Comparison of ENCODE assay signal across 8 cellular contexts in the genomic region with DNA sequence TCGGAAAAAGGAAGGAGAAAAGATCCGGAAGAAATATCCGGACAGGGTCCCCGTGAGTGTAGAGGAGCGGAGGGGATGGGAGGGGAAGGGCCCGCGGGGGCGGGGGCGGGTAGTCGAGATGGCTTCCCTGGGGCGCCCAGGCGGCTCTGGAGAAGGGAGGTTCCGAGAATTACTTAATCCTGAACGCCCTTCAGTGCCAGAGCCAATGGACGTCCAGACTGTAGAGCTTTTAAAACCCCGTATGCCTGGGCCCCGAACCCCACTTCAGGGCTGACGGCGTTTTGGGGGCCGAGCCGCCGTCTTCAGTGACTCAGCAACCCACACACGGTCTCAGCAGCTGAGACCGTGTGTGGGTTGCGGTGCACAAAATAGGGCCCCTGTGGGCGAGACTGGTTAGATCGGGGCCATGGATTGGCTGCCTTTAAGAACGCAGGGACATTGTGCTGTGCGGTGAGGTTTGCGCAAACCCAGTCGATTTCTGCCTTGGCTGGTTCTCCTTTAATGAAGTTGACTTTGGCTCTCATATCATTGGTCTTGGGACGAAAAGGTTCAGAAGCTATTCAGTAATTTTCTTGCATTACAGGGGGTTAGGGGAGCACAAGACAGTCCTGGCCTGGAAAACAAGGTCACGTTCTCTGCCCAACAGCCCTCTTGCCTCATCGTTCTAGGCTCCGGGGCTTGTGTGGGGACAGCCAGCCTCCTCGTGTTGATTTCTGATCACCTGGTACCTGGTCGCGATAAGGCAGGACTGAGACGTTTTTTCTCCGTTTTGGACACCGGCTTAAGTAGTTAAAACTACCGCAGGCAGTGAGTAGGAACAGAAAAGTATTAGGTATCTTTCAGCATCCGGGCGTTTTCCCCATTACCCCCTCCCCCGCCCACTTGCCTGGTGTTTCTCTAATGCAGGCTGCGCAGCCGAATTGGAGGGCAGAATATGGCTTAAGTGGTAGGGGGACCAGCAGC. TPM values are rescaled to one million over a fixed set of nuclear protein-coding genes. Genes with fewer than 3 reads are reported as not detected.
DNase-seq lines count a peak whose midpoint lies in the region; ATAC-seq and TF ChIP-seq lines count a peak whose summit lies in the region.

No MANE protein-coding gene starts in this region.

- H3K79me2 ChIP-seq in SU-DHL-6 (ENCODE audit: insufficient read depth, low read length), result no peaks in the 10 kb centered on the region

- peak; percentile 29 for DNase-seq in BE2C
- peak in 40 of 76 experiments; percentile 1 to 59 (median 22) for DNase-seq in HUDEP-2 (lab: John Stamatoyannopoulos, UW; ENCODE audit: unreplicated experiment in 76 of 76)
- DNase-seq in activated naive CD8-positive, alpha-beta T cell treated with anti-CD3 and anti-CD28 coated beads for 36 hours, result peak; percentile 81
- peak; percentile 52 to 94 for DNase-seq in cardiac muscle cell (ENCODE audit: low read depth in 1 of 2, low spot score in 1 of 2)
- peak; percentile 71 to 81 (median 79) for DNase-seq in ovary
- DNase-seq in thoracic aorta (ENCODE audit: low spot score), result peak; percentile 49

- ATAC-seq in GM19351 (IDR thresholded peaks at IDR 0.05; ENCODE audit: unreplicated experiment) (peak; percentile 52), thoracic aorta (ENCODE audit: insufficient number of reproducible peaks, low FRiP score, low read depth) (peak; percentile 30)

- H3K9me3 Mint-ChIP-seq in activated naive CD8-positive, alpha-beta T cell treated with anti-CD3 and anti-CD28 coated beads for 36 hours, result no peaks in the 10 kb centered on the region

- no peaks in the 10 kb centered on the region for H3K36me3 Mint-ChIP-seq in activated naive CD8-positive, alpha-beta T cell treated with anti-CD3 and anti-CD28 coated beads for 36 hours

- H3K4me1 Mint-ChIP-seq in activated naive CD8-positive, alpha-beta T cell treated with anti-CD3 and anti-CD28 coated beads for 36 hours, result peaks cover 25% of the 10 kb centered on the region

- H3K9ac ChIP-seq in SU-DHL-6 (ENCODE audit: low read length), result peak overlapping the region; percentile 44

- H3F3A ChIP-seq in SU-DHL-6 (ENCODE audit: insufficient read depth), result no peaks in the 10 kb centered on the region

- H3K27me3 ChIP-seq in BE2C, result peaks cover 5% of the 10 kb centered on the region
- no peaks in the 10 kb centered on the region for H3K27me3 ChIP-seq in SU-DHL-6 (ENCODE audit: low read length)
- no peaks in the 10 kb centered on the region for H3K27me3 ChIP-seq in cardiac muscle cell
- H3K27me3 ChIP-seq in ovary, result no peaks in the 10 kb centered on the region
- no peaks in the 10 kb centered on the region for H3K27me3 ChIP-seq in thoracic aorta (replicated peaks; ENCODE audit: insufficient read depth)

- no peaks in the 10 kb centered on the region for H3K9me3 ChIP-seq in BE2C
- no peaks in the 10 kb centered on the region for H3K9me3 ChIP-seq in SU-DHL-6 (ENCODE audit: insufficient read depth, low read length)
- no peaks in the 10 kb centered on the region for H3K9me3 ChIP-seq in cardiac muscle cell (ENCODE audit: low read depth)
- H3K9me3 ChIP-seq in ovary, result no peaks in the 10 kb centered on the region
- H3K9me3 ChIP-seq in thoracic aorta, result no peaks in the 10 kb centered on the region

- peak overlapping the region; percentile 94 for H3K4me3 Mint-ChIP-seq in activated naive CD8-positive, alpha-beta T cell treated with anti-CD3 and anti-CD28 coated beads for 36 hours

- H2AFZ ChIP-seq in SU-DHL-6 (ENCODE audit: low read depth, low read length, severe bottlenecking), result peak overlapping the region; percentile 89

- peak overlapping the region; percentile 84 for H3K4me2 ChIP-seq in SU-DHL-6 (ENCODE audit: low read depth, low read length, poor library complexity, severe bottlenecking)

- H3K27ac ChIP-seq in SU-DHL-6 (ENCODE audit: low read depth, low read length), result no peak overlapping the region
- H3K27ac ChIP-seq in cardiac muscle cell, result peak overlapping the region; percentile 94
- H3K27ac ChIP-seq in ovary, result peak overlapping the region; percentile 97 to 100
- peak overlapping the region; percentile 99 to 100 for H3K27ac ChIP-seq in thoracic aorta

- intact Hi-C loops in ovary (cut with DNase I), result loop anchor here in 3 of 4 donors (1.0 to 10.0 kb wide), 4 partner anchors 151 to 1519 kb away; partner anchors contain the start of genes RIMKLB (in 1 of the 3) and YBX3 (in 1 of the 3)

- peak; percentile 54 for TF ChIP-seq POLR2A in ovary (IDR thresholded peaks at IDR 0.05)

- H3K27ac Mint-ChIP-seq in activated naive CD8-positive, alpha-beta T cell treated with anti-CD3 and anti-CD28 coated beads for 36 hours, result peak overlapping the region; percentile 94

- TF ChIP-seq CTCF in BE2C (IDR thresholded peaks at IDR 0.05; ENCODE audit: low read depth, low read length), result no peak
- no peak for TF ChIP-seq CTCF in SU-DHL-6 (IDR thresholded peaks at IDR 0.05; ENCODE audit: insufficient read depth, low read length, poor library complexity, severe bottlenecking)
- no peak for TF ChIP-seq CTCF in cardiac muscle cell (IDR thresholded peaks at IDR 0.05; ENCODE audit: low read depth, low read length)
- no peak for TF ChIP-seq CTCF in ovary (IDR thresholded peaks at IDR 0.05)
- no peak for TF ChIP-seq CTCF in thoracic aorta (IDR thresholded peaks at IDR 0.05)

- H3K4me1 ChIP-seq in BE2C, result no peaks in the 10 kb centered on the region
- H3K4me1 ChIP-seq in cardiac muscle cell (ENCODE audit: low read depth), result no peaks in the 10 kb centered on the region
- peaks cover 5% of the 10 kb centered on the region for H3K4me1 ChIP-seq in ovary (ENCODE audit: insufficient read depth)
- H3K4me1 ChIP-seq in thoracic aorta (ENCODE audit: control insufficient read depth in 1 of 2, low read depth in 2 of 2), result peaks cover 17 to 19% of the 10 kb centered on the region in 2 donors

- WGBS in ovary, 3 donors, result 0 to 1% (median 1%) methylated on average over 47 of the region's 47 CpGs

- no peaks in the 10 kb centered on the region for H4K20me1 ChIP-seq in SU-DHL-6 (ENCODE audit: low read depth, low read length)

- peak overlapping the region; percentile 76 for H3K4me3 ChIP-seq in BE2C (ENCODE audit: low read depth, low read length)
- H3K4me3 ChIP-seq in SU-DHL-6 (ENCODE audit: insufficient read depth, low read length, poor library complexity, severe bottlenecking), result peak overlapping the region; percentile 57
- H3K4me3 ChIP-seq in cardiac muscle cell, result peak overlapping the region; percentile 78
- H3K4me3 ChIP-seq in ovary, result peak overlapping the region; percentile 89
- H3K4me3 ChIP-seq in thoracic aorta, result peak overlapping the region; percentile 98

- no peak for TF ChIP-seq EP300 in ovary (IDR thresholded peaks at IDR 0.05)

- no peaks in the 10 kb centered on the region for H3K9me2 ChIP-seq in SU-DHL-6 (replicated peaks; ENCODE audit: insufficient read depth, low read length)

- no peaks in the 10 kb centered on the region for H3K27me3 Mint-ChIP-seq in activated naive CD8-positive, alpha-beta T cell treated with anti-CD3 and anti-CD28 coated beads for 36 hours

- H3K36me3 ChIP-seq in BE2C (no peaks in the 10 kb centered on the region), SU-DHL-6 (ENCODE audit: low read length) (no peaks in the 10 kb centered on the region), cardiac muscle cell (no peaks in the 10 kb centered on the region), ovary (no peaks in the 10 kb centered on the region), thoracic aorta (peaks cover 6% of the 10 kb centered on the region)

RNA-seq across cellular contexts. Expression of gene GABARAPL1, which starts 0.8 kb away (rescaled TPM):
- polyA plus RNA-seq in BE2C (2012; ENCODE audit: insufficient read depth, insufficient read length, low read depth), result 11.4 TPM
- total RNA-seq in activated naive CD8-positive, alpha-beta T cell treated with anti-CD3 and anti-CD28 coated beads for 36 hours, result 1 to 10 TPM; 6.0 to 7.2 TPM
- 59.0 and 62.1 TPM in 2 replicates for total RNA-seq in cardiac muscle cell
- 71.6 and 82.9 TPM in 2 replicates for polyA plus RNA-seq in cardiac muscle cell
- 100 to 1,000 TPM in 2 of 7 donors, 10 to 100 TPM in 5; 53.1 to 139 (median 96.1) TPM for total RNA-seq in ovary
- 100 to 1,000 TPM in 1 of 2 donors, 10 to 100 TPM in 1; 58.7 to 186 TPM for polyA plus RNA-seq in ovary
- 100 to 1,000 TPM in 1 of 2 donors, 10 to 100 TPM in 1; 86.1 to 114 TPM for total RNA-seq in thoracic aorta

RNA-seq across cellular contexts. Expression of gene TMEM52B, which starts 34.6 kb away (rescaled TPM):
- not detected for polyA plus RNA-seq in BE2C (2012; ENCODE audit: insufficient read depth, insufficient read length, low read depth)
- total RNA-seq in activated naive CD8-positive, alpha-beta T cell treated with anti-CD3 and anti-CD28 coated beads for 36 hours, result not detected
- not detected in 2 replicates for total RNA-seq in cardiac muscle cell
- not detected in 2 replicates for polyA plus RNA-seq in cardiac muscle cell
- under 1 TPM in 2 of 7 donors, not detected in 5; 0.07 to 0.69 TPM for total RNA-seq in ovary
- under 1 TPM; 0.04 to 0.10 TPM for polyA plus RNA-seq in ovary
- 1 to 10 TPM in 1 of 2 donors, not detected in 1; 2.8 TPM for total RNA-seq in thoracic aorta

RNA-seq across cellular contexts. Expression of gene OLR1, which starts 41.5 kb away (rescaled TPM):
- not detected for polyA plus RNA-seq in BE2C (2012; ENCODE audit: insufficient read depth, insufficient read length, low read depth)
- total RNA-seq in activated naive CD8-positive, alpha-beta T cell treated with anti-CD3 and anti-CD28 coated beads for 36 hours, result not detected
- total RNA-seq in cardiac muscle cell (0.11 TPM in 1 of 2 replicates, not detected in the other), ovary (10 to 100 TPM in 1 of 7 donors, 1 to 10 TPM in 3, under 1 TPM in 3; 0.71 to 12.3 (median 1.1) TPM), thoracic aorta (1 to 10 TPM; 1.4 to 2.8 TPM)
- polyA plus RNA-seq in cardiac muscle cell (0.28 TPM in 1 of 2 replicates, not detected in the other), ovary (under 1 TPM; 0.10 to 0.48 TPM)

Comparison
In these comparisons a context has a peak if more than half of its experiments do, and no peak if none do; other contexts are left out.
1. DNase-seq: peak in every context shown above with its lines; median percentile 81 in activated naive CD8-positive, alpha-beta T cell treated with anti-CD3 and anti-CD28 coated beads for 36 hours; 79 in ovary; 73 in cardiac muscle cell; 49 in thoracic aorta; 29 in BE2C; 22 in HUDEP-2.